ENCODE assay signal across 10 cellular contexts in the genomic region with DNA sequence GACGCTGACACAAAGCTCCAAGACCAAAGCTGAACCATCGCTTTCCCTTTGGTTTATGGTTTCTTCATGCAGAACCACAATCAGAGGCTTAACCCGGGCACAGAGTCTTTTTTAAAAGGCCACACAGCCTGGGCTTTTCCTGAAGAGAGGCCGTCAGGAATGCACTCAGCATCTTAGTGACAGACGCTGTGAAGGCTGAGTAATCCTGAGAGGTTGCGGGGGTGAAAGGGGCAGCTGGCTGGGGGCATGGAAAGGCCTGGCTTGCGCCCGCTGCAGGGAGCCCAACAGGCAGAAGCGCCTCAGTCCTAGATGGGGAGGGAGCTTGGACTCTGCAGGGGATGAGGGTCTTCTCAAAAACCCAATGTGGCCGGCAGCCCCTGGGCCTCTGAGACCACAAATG. TPM values are rescaled to one million over a fixed set of nuclear protein-coding genes. Genes with fewer than 3 reads are reported as not detected.
A peak's percentile ranks its signal among the peaks of the same experiment; 100 is the strongest.
DNase-seq lines count a peak whose midpoint lies in the region; ATAC-seq, FAIRE-seq and TF ChIP-seq lines count a peak whose summit lies in the region.
"Had no signal": no experiment of that assay in that cellular context is flagged by ENCODE, and none has a peak within 500 bp of the region (broad histone marks: within the 10 kb centered on the region; RNA-seq: fewer than 3 reads in every experiment).

No MANE protein-coding gene starts in this region.

- CTCF ChIA-PET in CD4-positive, alpha-beta memory T cell (lab: Charles Lee; ENCODE audit: partially characterized antibody), result interaction anchor here (0.7 to 3.2 kb wide), 17 partner anchors 10 to 77 kb away, joined by 3 to 76 read pairs (median 5); a partner anchor contains a TSS
- CTCF ChIA-PET in H1 (lab: Charles Lee; ENCODE audit: partially characterized antibody), result interaction anchor here (0.7 to 10.0 kb wide), 23 partner anchors 9 to 77 kb away, joined by 3 to 181 read pairs (median 8); a partner anchor contains a TSS

- H3K4me2 ChIP-seq in H1 (ENCODE audit: insufficient read depth in 1 of 2, low read depth in 2 of 2, low read length in 2 of 2), result 0 out of 4 replicates have a peak overlapping the region, but pooled peaks of 1 of the 2 experiments have one; percentile 18

- H4K20me1 ChIP-seq in H1 (replicated peaks in 1 of 2; ENCODE audit: control insufficient read depth in 1 of 2, insufficient read depth in 2 of 2, low read length in 2 of 2), result peaks cover 25 to 36% of the 10 kb centered on the region in 2 experiments

- ATAC-seq in left lobe of liver (no peak), HG03354 (IDR thresholded peaks at IDR 0.05; ENCODE audit: poor library complexity, severe bottlenecking, unreplicated experiment) (no peak)

- no peak overlapping the region for H3K18ac ChIP-seq in H1 (ENCODE audit: extremely low read depth, low read length)

- TF ChIP-seq POLR2A in H1 (IDR thresholded peaks at IDR 0.05; ENCODE audit: control extremely low read depth in 1 of 2, low read depth in 2 of 2, low read length in 2 of 2), result no peak

- 62% methylated on average over 10 of the region's 10 CpGs; no CpG with 5 or more reads in 1 of the 2 experiments for WGBS in H1 (ENCODE audit: extremely low coverage in 1 of 2, insufficient coverage in 1 of 2, insufficient read length in 1 of 2, insufficient replicate concordance in 2 of 2, low coverage in 1 of 2, low lambda C conversion rate in 2 of 2, missing lambda C conversion rate in 1 of 2), 2 experiments

- no peak overlapping the region for H3K23ac ChIP-seq in H1 (ENCODE audit: insufficient read length)

- H4K8ac ChIP-seq in H1 (ENCODE audit: extremely low read depth, insufficient read depth, low read length), result no peak overlapping the region

- no peaks in the 10 kb centered on the region for H3K9me3 Mint-ChIP-seq in CD4-positive, alpha-beta memory T cell

- intact Hi-C loops in CD4-positive, alpha-beta memory T cell (cut with micrococcal nuclease), result no loop called here

- peaks cover 19% of the 10 kb centered on the region for H3K36me3 ChIP-seq in CD4-positive, alpha-beta memory T cell (ENCODE audit: insufficient read depth, low read length)
- H3K36me3 ChIP-seq in H1 (ENCODE audit: control insufficient read depth in 2 of 4, insufficient read depth in 4 of 4, low read length in 3 of 4), result peaks cover 0 to 14% (median 14%) of the 10 kb centered on the region in 4 experiments; a peak in 6 of 8 replicates
- peaks cover 12% of the 10 kb centered on the region for H3K36me3 ChIP-seq in rectal smooth muscle tissue (ENCODE audit: control insufficient read depth, insufficient read depth, low read length)

- H3K36me3 Mint-ChIP-seq in CD4-positive, alpha-beta memory T cell, result peaks cover 8 to 18% of the 10 kb centered on the region in 2 donors

- no peak overlapping the region for H2BK12ac ChIP-seq in H1 (ENCODE audit: low read depth, low read length)

- peaks cover 9 to 84% of the 10 kb centered on the region in 2 experiments for H3K79me2 ChIP-seq in H1 (ENCODE audit: control insufficient read depth in 1 of 2, insufficient read depth in 2 of 2, low read length in 2 of 2)

- H3K27ac ChIP-seq in CD4-positive, alpha-beta memory T cell (ENCODE audit: low read depth, low read length), result peak overlapping the region; percentile 53
- peak overlapping the region; percentile 37; the same call in 1 of the 2 replicates for H3K27ac ChIP-seq in H1 (ENCODE audit: low read depth, low read length)
- H3K27ac ChIP-seq in rectal smooth muscle tissue (ENCODE audit: low read depth, low read length), result peak overlapping the region; percentile 27

- H2BK15ac ChIP-seq in H1 (ENCODE audit: low read length), result 0 out of 2 replicates have a peak overlapping the region, but pooled peaks have one; percentile 37

- H2BK5ac ChIP-seq in H1 (ENCODE audit: low read depth, low read length), result peak overlapping the region; percentile 38; the same call in 1 of the 2 replicates

- TF ChIP-seq EP300 in H1 (IDR thresholded peaks at IDR 0.05; ENCODE audit: borderline replicate concordance in 1 of 2, low read depth in 2 of 2, low read length in 2 of 2), result no peak

- TF ChIP-seq RAD21 in H1 (IDR thresholded peaks at IDR 0.05 in 1 of 2, conservative IDR thresholded peaks at IDR 0.05 in 1 of 2; ENCODE audit: low read depth in 2 of 2, low read length in 2 of 2), result no peak

- TF ChIP-seq CTCF in H1 (IDR thresholded peaks at IDR 0.05; ENCODE audit: control extremely low read depth in 1 of 3, insufficient read depth in 1 of 3, low read depth in 1 of 3, low read length in 3 of 3), result no peak

- H3K9me3 ChIP-seq in CD4-positive, alpha-beta memory T cell (ENCODE audit: control insufficient read depth in 1 of 2, low read length in 2 of 2), result no peaks in the 10 kb centered on the region
- no peaks in the 10 kb centered on the region for H3K9me3 ChIP-seq in H1 (ENCODE audit: insufficient read depth in 2 of 2, low read depth in 1 of 2, low read length in 1 of 2)

- no peak overlapping the region for H2BK120ac ChIP-seq in H1 (replicated peaks; ENCODE audit: low read depth, low read length)

- no peak overlapping the region for H3K4me3 ChIP-seq in CD4-positive, alpha-beta memory T cell (ENCODE audit: low read length in 2 of 2)
- H3K4me3 ChIP-seq in H1 (ENCODE audit: extremely low read depth in 1 of 4, insufficient read depth in 2 of 4, low read depth in 3 of 4, low read length in 4 of 4), result no peak overlapping the region
- H3K4me3 ChIP-seq in rectal smooth muscle tissue (ENCODE audit: low read length), result peak overlapping the region; percentile 35

- no peak overlapping the region for H2BK20ac ChIP-seq in H1 (ENCODE audit: low read length)

- H3K4me3 Mint-ChIP-seq in CD4-positive, alpha-beta memory T cell, result peak overlapping the region in 7 of 8 donors; percentile 42 to 94 (median 69)

- no peaks in the 10 kb centered on the region for H3K27me3 ChIP-seq in CD4-positive, alpha-beta memory T cell (ENCODE audit: insufficient read depth, low read length)
- H3K27me3 ChIP-seq in H1 (replicated peaks in 1 of 4; ENCODE audit: control insufficient read depth in 3 of 4, extremely low read depth in 1 of 4, insufficient read depth in 3 of 4, low read length in 3 of 4), result no peaks in the 10 kb centered on the region
- no peaks in the 10 kb centered on the region for H3K27me3 ChIP-seq in rectal smooth muscle tissue (ENCODE audit: control insufficient read depth, insufficient read depth, low read length)

- H3K27ac Mint-ChIP-seq in CD4-positive, alpha-beta memory T cell, result peak overlapping the region; percentile 15 to 98 (median 87)

- 0 out of 2 replicates have a peak overlapping the region, but pooled peaks have one; percentile 32 for H2AK5ac ChIP-seq in H1 (ENCODE audit: low read depth, low read length)

- DNase-seq in CD4-positive, alpha-beta memory T cell, result no peak
- DNase-seq in NCI-H524 treated with DMSO at 0.1 percent for 48 hours (lab: John Stamatoyannopoulos, UW) (peak; percentile 37), H1 (ENCODE audit: low read depth in 1 of 2, low spot score in 2 of 2) (no peak), left lobe of liver (ENCODE audit: low spot score) (no peak), NCI-H2227 (lab: John Stamatoyannopoulos, UW; ENCODE audit: unreplicated experiment) (no peak)
- no peak for DNase-seq in activated CD4-positive, CD25-positive, alpha-beta regulatory T cell (lab: John Stamatoyannopoulos, UW)
- DNase-seq: DND-41, NCI-H187 had no signal

- no peak overlapping the region for H3K56ac ChIP-seq in H1 (replicated peaks; ENCODE audit: insufficient read length, low read depth, low read length)

- peaks cover 19% of the 10 kb centered on the region for H3K79me1 ChIP-seq in H1 (ENCODE audit: low read depth, low read length)

- no peaks in the 10 kb centered on the region for H3K27me3 Mint-ChIP-seq in CD4-positive, alpha-beta memory T cell

- no peaks in the 10 kb centered on the region for H3K23me2 ChIP-seq in H1 (ENCODE audit: low read depth, low read length)

- no peak overlapping the region for H2AFZ ChIP-seq in H1 (ENCODE audit: low read length)

- peaks cover 59 to 91% (median 74%) of the 10 kb centered on the region in 4 donors for H3K4me1 Mint-ChIP-seq in CD4-positive, alpha-beta memory T cell

- peaks cover 91% of the 10 kb centered on the region for H3K4me1 ChIP-seq in CD4-positive, alpha-beta memory T cell (ENCODE audit: insufficient read depth, low read length)
- H3K4me1 ChIP-seq in H1 (replicated peaks in 1 of 4; ENCODE audit: control insufficient read depth in 3 of 4, insufficient read depth in 4 of 4, low read length in 3 of 4) (peaks cover 19 to 49% (median 30%) of the 10 kb centered on the region in 4 experiments), rectal smooth muscle tissue (ENCODE audit: control insufficient read depth, insufficient read depth, low read length) (peaks cover 62% of the 10 kb centered on the region)

- POLR2A ChIA-PET in CD4-positive, alpha-beta memory T cell (lab: Charles Lee; ENCODE audit: partially characterized antibody), result interaction anchor here (0.9 to 3.5 kb wide), 8 partner anchors 10 to 71 kb away, joined by 3 to 32 read pairs (median 7); a partner anchor contains a TSS
- POLR2A ChIA-PET in H1 (lab: Charles Lee; ENCODE audit: partially characterized antibody), result interaction anchor here (0.6 to 24.2 kb wide), 10 partner anchors 10 to 1483 kb away, joined by 3 to 722 read pairs (median 4); a partner anchor contains a TSS

- H3K4ac ChIP-seq in H1 (replicated peaks; ENCODE audit: insufficient read length, low read depth, low read length), result no peak overlapping the region

- H3K9ac ChIP-seq in H1 (replicated peaks in 1 of 4; ENCODE audit: extremely low read depth in 1 of 4, low read depth in 3 of 4, low read length in 3 of 4) (no peak overlapping the region), rectal smooth muscle tissue (ENCODE audit: low read length) (no peak overlapping the region)

- no peak for FAIRE-seq in H1 (lab: Jason Lieb, UNC)

- no peak overlapping the region for H3K14ac ChIP-seq in H1 (ENCODE audit: insufficient read length)

- H4K5ac ChIP-seq in H1 (ENCODE audit: insufficient read length, low read depth, low read length), result no peak overlapping the region

- no peak overlapping the region for H4K91ac ChIP-seq in H1 (replicated peaks; ENCODE audit: insufficient read length, low read length)

RNA-seq across cellular contexts. Expression of a gene that starts 13.6 kb away (rescaled TPM):
- 100 to 1,000 TPM; 274 to 285 TPM for total RNA-seq in CD4-positive, alpha-beta memory T cell
- 10 to 100 TPM; 57.7 to 74.8 TPM for polyA plus RNA-seq in CD4-positive, alpha-beta memory T cell
- total RNA-seq in H1 (2021; fragmentation: NEBNext Ultra II Directional; extraction: Animal tissue kit (Norgen Biotek cat#: 25700)), result 91.7 and 93.7 TPM in 2 replicates
- 71.3 and 129 TPM in 2 replicates for polyA plus RNA-seq in H1 (2011; rRNA removed)
- polyA plus RNA-seq in H1 (2011; cell fraction: cytosol; rRNA removed), result 115 TPM
- polyA plus RNA-seq in H1 (2011; cell fraction: nucleus; rRNA removed), result 118 TPM
- 72.3 to 87.9 TPM (median 83.7 TPM) in 4 replicates for polyA plus RNA-seq in H1 (2012, experiment 1 of 2)
- polyA plus RNA-seq in H1 (2012, experiment 2 of 2), result 64.0 TPM
- polyA plus RNA-seq in H1 (2013, experiment 1 of 2), result 41.6 TPM
- 42.0 TPM for polyA plus RNA-seq in H1 (2013, experiment 2 of 2)
- 144 and 145 TPM in 2 replicates for polyA minus RNA-seq in H1 (2011; rRNA and poly(A)+ RNA removed)
- polyA minus RNA-seq in H1 (2011; cell fraction: cytosol; rRNA and poly(A)+ RNA removed), result 75.4 TPM
- polyA minus RNA-seq in H1 (2011; cell fraction: nucleus; rRNA and poly(A)+ RNA removed), result 79.4 TPM
- total RNA-seq in left lobe of liver, result 86.3 TPM

RNA-seq across cellular contexts. Expression of a gene that starts 14.4 kb away (rescaled TPM):
- 10 to 100 TPM; 14.6 to 15.9 TPM for total RNA-seq in CD4-positive, alpha-beta memory T cell
- under 1 TPM in 1 of 2 donors, not detected in 1; 0.68 TPM for polyA plus RNA-seq in CD4-positive, alpha-beta memory T cell
- 0.39 and 1.1 TPM in 2 replicates for total RNA-seq in H1 (2021; fragmentation: NEBNext Ultra II Directional; extraction: Animal tissue kit (Norgen Biotek cat#: 25700))
- polyA plus RNA-seq in H1 (2011; rRNA removed), result 0.06 and 0.11 TPM in 2 replicates
- polyA plus RNA-seq in H1 (2011; cell fraction: cytosol; rRNA removed), result 0.25 TPM
- polyA plus RNA-seq in H1 (2011; cell fraction: nucleus; rRNA removed), result 0.70 TPM
- 0.56 to 1.3 TPM (median 0.96 TPM) in 4 replicates for polyA plus RNA-seq in H1 (2012, experiment 1 of 2)
- polyA plus RNA-seq in H1 (2012, experiment 2 of 2), result 0.17 TPM
- polyA plus RNA-seq in H1 (2013, experiment 1 of 2), result 0.24 TPM
- 0.15 TPM for polyA plus RNA-seq in H1 (2013, experiment 2 of 2)
- 0.22 and 0.32 TPM in 2 replicates for polyA minus RNA-seq in H1 (2011; rRNA and poly(A)+ RNA removed)
- not detected for polyA minus RNA-seq in H1 (2011; cell fraction: cytosol; rRNA and poly(A)+ RNA removed)
- 0.90 TPM for polyA minus RNA-seq in H1 (2011; cell fraction: nucleus; rRNA and poly(A)+ RNA removed)
- total RNA-seq in left lobe of liver, result 5.1 TPM

RNA-seq across cellular contexts. Expression of a gene that starts 50.4 kb away (rescaled TPM):
- total RNA-seq in CD4-positive, alpha-beta memory T cell, result 10 to 100 TPM; 18.9 to 22.2 TPM
- 10 to 100 TPM; 23.2 to 32.5 TPM for polyA plus RNA-seq in CD4-positive, alpha-beta memory T cell
- total RNA-seq in H1 (2021; fragmentation: NEBNext Ultra II Directional; extraction: Animal tissue kit (Norgen Biotek cat#: 25700)), result 47.9 and 49.8 TPM in 2 replicates
- polyA plus RNA-seq in H1 (2011; rRNA removed), result 17.4 and 21.5 TPM in 2 replicates
- polyA plus RNA-seq in H1 (2011; cell fraction: cytosol; rRNA removed), result 23.9 TPM
- polyA plus RNA-seq in H1 (2011; cell fraction: nucleus; rRNA removed), result 18.6 TPM
- 37.4 to 44.0 TPM (median 42.7 TPM) in 4 replicates for polyA plus RNA-seq in H1 (2012, experiment 1 of 2)
- 29.3 TPM for polyA plus RNA-seq in H1 (2012, experiment 2 of 2)
- polyA plus RNA-seq in H1 (2013, experiment 1 of 2), result 29.8 TPM
- polyA plus RNA-seq in H1 (2013, experiment 2 of 2), result 31.4 TPM
- polyA minus RNA-seq in H1 (2011; rRNA and poly(A)+ RNA removed), result 6.6 and 9.6 TPM in 2 replicates
- 10.9 TPM for polyA minus RNA-seq in H1 (2011; cell fraction: cytosol; rRNA and poly(A)+ RNA removed)
- 12.8 TPM for polyA minus RNA-seq in H1 (2011; cell fraction: nucleus; rRNA and poly(A)+ RNA removed)
- 30.0 TPM for total RNA-seq in left lobe of liver
